1 cellular context compared by ENCODE assay signal in the genomic region with DNA sequence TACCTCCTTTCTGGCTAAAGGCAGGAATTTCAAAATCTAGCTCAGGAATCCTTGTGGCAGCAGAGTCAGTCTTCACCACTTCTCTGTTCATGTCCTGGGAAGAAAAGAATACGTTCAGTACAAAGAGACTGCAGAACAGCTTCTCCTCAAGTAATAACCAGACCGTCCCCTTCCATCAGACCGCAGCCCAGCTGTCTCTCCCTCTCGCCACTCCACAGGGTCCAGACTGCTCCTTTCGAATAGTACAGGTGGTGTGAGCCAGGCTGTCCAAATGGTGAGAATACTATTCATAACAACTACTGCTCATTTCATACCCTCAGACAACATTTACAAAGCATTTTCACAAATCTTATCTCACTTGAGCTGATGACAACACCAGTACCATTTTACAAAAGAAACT.
TF ChIP-seq lines count a peak whose summit lies in the region.

No MANE protein-coding gene starts in this region.

TF ChIP-seq in endothelial cell of umbilical vein, 7 proteins besides CTCF, POLR2A, EP300 and RAD21:
- TF ChIP-seq GATA2 (IDR thresholded peaks at IDR 0.05; ENCODE audit: insufficient read depth, insufficient read length, low read depth, low read length): no peak
- TF ChIP-seq JUN (IDR thresholded peaks at IDR 0.05; ENCODE audit: borderline replicate concordance, insufficient read depth, insufficient read length, low read depth): no peak
- TF ChIP-seq, protein P1, sequence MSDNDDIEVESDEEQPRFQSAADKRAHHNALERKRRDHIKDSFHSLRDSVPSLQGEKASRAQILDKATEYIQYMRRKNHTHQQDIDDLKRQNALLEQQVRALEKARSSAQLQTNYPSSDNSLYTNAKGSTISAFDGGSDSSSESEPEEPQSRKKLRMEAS (IDR thresholded peaks at IDR 0.05; ENCODE audit: insufficient read depth, insufficient read length): no peak
- TF ChIP-seq POLR2AphosphoS5 (IDR thresholded peaks at IDR 0.05; ENCODE audit: insufficient read depth, low read depth, low read length): no peak
- no peak for TF ChIP-seq FOS (IDR thresholded peaks at IDR 0.05; ENCODE audit: borderline replicate concordance, insufficient read depth, low read length)
- TF ChIP-seq MYC (IDR thresholded peaks at IDR 0.05; ENCODE audit: low read depth, low read length): no peak
- no peak for TF ChIP-seq EZH2 (IDR thresholded peaks at IDR 0.05; ENCODE audit: borderline replicate concordance, low read depth, low read length, severe bottlenecking)
TF ChIP-seq in endothelial cell of umbilical vein: peak in this region for 0.
